ENCODE assay signal across 10 cellular contexts in genomic region chr3:120092444-120092843, GRCh38. TPM values are rescaled to one million over a fixed set of nuclear protein-coding genes. Genes with fewer than 3 reads are reported as not detected.
A peak's percentile ranks its signal among the peaks of the same experiment; 100 is the strongest.
DNase-seq lines count a peak whose midpoint lies in the region; ATAC-seq, FAIRE-seq and TF ChIP-seq lines count a peak whose summit lies in the region.
"Had no signal": no experiment of that assay in that cellular context is flagged by ENCODE, and none has a peak within 500 bp of the region (broad histone marks: within the 10 kb centered on the region; RNA-seq: fewer than 3 reads in every experiment).

No MANE protein-coding gene starts in this region.

- H3K36me3 ChIP-seq in thoracic aorta = no peaks in the 10 kb centered on the region

- H3K4me1 ChIP-seq in thoracic aorta (ENCODE audit: control insufficient read depth in 1 of 2, low read depth in 2 of 2) = peaks cover 21 to 43% of the 10 kb centered on the region in 2 donors

- no peaks in the 10 kb centered on the region for H3K9me3 ChIP-seq in thoracic aorta

- TF ChIP-seq CTCF in VCaP (conservative IDR thresholded peaks at IDR 0.05) (no peak), thoracic aorta (IDR thresholded peaks at IDR 0.05) (no peak)

- peak; percentile 75 for FAIRE-seq in islet of Langerhans (lab: Jason Lieb, UNC)
- FAIRE-seq: A204.1 had no signal

- peak; percentile 1 for DNase-seq in DMS53 (lab: John Stamatoyannopoulos, UW)
- DNase-seq in DMS53 treated with DMSO at 0.1 percent for 48 hours (lab: John Stamatoyannopoulos, UW; ENCODE audit: unreplicated experiment) = no peak
- no peak for DNase-seq in thoracic aorta (ENCODE audit: low spot score)
- DNase-seq in NCI-H524 treated with DMSO at 0.1 percent for 48 hours (lab: John Stamatoyannopoulos, UW) = no peak
- DNase-seq: stimulated activated CD4-positive, alpha-beta T cell treated with anti-CD3 and anti-CD28 coated beads, Interleukin-12 subunit alpha, Interleukin-12 subunit beta, amount 100 ng/mL, for 4 hours had no signal

- H3K4me3 ChIP-seq in thoracic aorta = peak overlapping the region; percentile 90

- no peak for ATAC-seq in thoracic aorta (ENCODE audit: insufficient number of reproducible peaks, low FRiP score, low read depth)
- no peak for ATAC-seq in HG03442 (IDR thresholded peaks at IDR 0.05; ENCODE audit: unreplicated experiment)
- ATAC-seq in HG02885 (IDR thresholded peaks at IDR 0.05; ENCODE audit: poor library complexity, unreplicated experiment) = no peak

- peak overlapping the region; percentile 100; the same call in 1 of the 2 replicates for H3K27ac ChIP-seq in VCaP
- no peak overlapping the region for H3K27ac ChIP-seq in thoracic aorta

- H3K27me3 ChIP-seq in thoracic aorta (replicated peaks; ENCODE audit: insufficient read depth) = no peaks in the 10 kb centered on the region

RNA-seq across cellular contexts. Expression of gene GSK3B, which starts 1.8 kb away (rescaled TPM):
- 10 to 100 TPM; 28.7 to 39.3 TPM for total RNA-seq in thoracic aorta
